In the genomic region with DNA sequence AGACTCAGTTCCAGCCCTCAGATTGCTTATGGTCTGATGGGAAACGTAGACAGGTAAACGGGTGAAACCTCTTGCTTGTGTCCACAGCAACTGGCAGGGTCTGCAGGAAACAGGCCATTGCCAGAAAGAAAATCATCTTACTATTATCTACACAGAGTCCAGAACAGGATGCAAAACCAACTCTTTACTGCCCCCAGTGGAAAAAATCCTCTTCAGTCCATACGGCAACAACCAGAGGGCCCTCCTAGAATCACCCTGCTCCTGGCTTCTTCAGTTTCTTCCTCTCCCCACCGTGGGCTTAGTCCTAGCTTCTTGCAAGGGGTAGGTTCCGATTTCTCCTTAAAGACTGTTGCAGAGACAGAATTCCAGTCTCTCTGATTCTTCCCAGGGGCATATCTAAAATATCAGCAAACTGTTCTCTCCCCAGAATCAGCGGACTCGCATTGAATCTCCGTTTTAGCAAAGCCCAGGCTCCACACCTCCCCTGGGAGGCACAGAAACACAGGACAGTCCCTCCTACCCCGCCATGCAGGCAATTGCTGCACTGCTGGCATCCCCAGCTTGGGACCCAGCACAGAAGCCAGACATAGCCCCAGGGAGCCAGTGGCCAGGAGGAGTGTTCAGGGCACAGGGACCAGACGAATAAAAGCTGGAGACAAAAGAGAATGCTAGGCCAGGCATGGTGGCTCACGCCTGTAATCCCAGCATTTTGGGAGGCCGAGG, we compare ENCODE assay signal across 8 cellular contexts. TPM values are rescaled to one million over a fixed set of nuclear protein-coding genes. Genes with fewer than 3 reads are reported as not detected.
DNase-seq lines count a peak whose midpoint lies in the region; ATAC-seq and TF ChIP-seq lines count a peak whose summit lies in the region.

No MANE protein-coding gene starts in this region.

- no peak overlapping the region for H3K9ac ChIP-seq in mammary epithelial cell (ENCODE audit: insufficient read depth, low read length)

- no TSS peak for BruUV-seq in mammary epithelial cell (replicated peaks; lab: Mats Ljungman, UMichigan)

- H3K4me3 ChIP-seq in GM12865 (ENCODE audit: low read depth, low read length), result no peak overlapping the region
- H3K4me3 ChIP-seq in mammary epithelial cell (replicated peaks in 1 of 3; ENCODE audit: insufficient read depth in 1 of 3, low read depth in 2 of 3, low read length in 3 of 3), result no peak overlapping the region

- ATAC-seq in HG02759 (IDR thresholded peaks at IDR 0.05; ENCODE audit: unreplicated experiment) (peak; percentile 93), left colon (peak; percentile 54)

- CTCF ChIA-PET in mammary epithelial cell (lab: Charles Lee; ENCODE audit: low non-redundant PET), result no interaction called here

- H3K4me1 ChIP-seq in mammary epithelial cell (ENCODE audit: insufficient read depth, low read length), result peaks cover 23% of the 10 kb centered on the region

- in situ Hi-C loops in mammary epithelial cell (cut with MboI; ENCODE audit: low sequenced_read_pairs in 2 of 2), result no loop called here

- peak; percentile 69 for DNase-seq in GM12865 (ENCODE audit: low read depth)
- peak; percentile 12 to 46 for DNase-seq in NCI-H526 (lab: John Stamatoyannopoulos, UW)
- peak; percentile 22 for DNase-seq in mammary epithelial cell
- no peak for DNase-seq in left colon
- DNase-seq in posterior vena cava (ENCODE audit: low spot score), result no peak
- no peak for DNase-seq in mucosa of gallbladder (ENCODE audit: low spot score)

- 89% methylated on average over 11 of the region's 12 CpGs for whole genome bisulfite sequencing in mammary epithelial cell (ENCODE audit: low coverage, missing lambda C conversion rate)

- no peak overlapping the region for H2AFZ ChIP-seq in mammary epithelial cell (ENCODE audit: low read depth, low read length)

- H3K27me3 ChIP-seq in mammary epithelial cell (ENCODE audit: insufficient read depth, low read length), result no peaks in the 10 kb centered on the region

- no peaks in the 10 kb centered on the region for H3K9me3 ChIP-seq in mammary epithelial cell (replicated peaks; ENCODE audit: insufficient read depth, low read length)

- no peaks in the 10 kb centered on the region for H4K20me1 ChIP-seq in mammary epithelial cell (ENCODE audit: insufficient read depth, low read length)

- TF ChIP-seq CTCF in 22Rv1 (IDR thresholded peaks at IDR 0.05), result peak; percentile 58
- TF ChIP-seq CTCF in GM12865 (IDR thresholded peaks at IDR 0.05; ENCODE audit: insufficient read depth, low read depth, low read length, missing control alignments), result peak; percentile 54
- peak; percentile 36 to 39 for TF ChIP-seq CTCF in mammary epithelial cell (conservative IDR thresholded peaks at IDR 0.05 in 1 of 2, IDR thresholded peaks at IDR 0.05 in 1 of 2; ENCODE audit: extremely low read depth in 1 of 2, insufficient read depth in 1 of 2, low read depth in 1 of 2, low read length in 2 of 2)

- H3K27ac ChIP-seq in 22Rv1 (no peak overlapping the region), mammary epithelial cell (ENCODE audit: insufficient read depth, low read depth, low read length) (no peak overlapping the region)

- H3K4me2 ChIP-seq in mammary epithelial cell (ENCODE audit: insufficient read depth, low read depth, low read length), result no peak overlapping the region

- no peaks in the 10 kb centered on the region for H3K36me3 ChIP-seq in mammary epithelial cell (ENCODE audit: insufficient read depth, low read length)

- no peaks in the 10 kb centered on the region for H3K79me2 ChIP-seq in mammary epithelial cell (ENCODE audit: insufficient read depth, low read length)

- dilution Hi-C loops in mammary epithelial cell (cut with HindIII; ENCODE audit: low sequenced_read_pairs), result no loop called here

- intact Hi-C loops in mammary epithelial cell (cut with micrococcal nuclease), result loop anchor here (2.0 kb wide), 1 partner anchor 195 kb away; no protein-coding TSS in a partner anchor
- intact Hi-C loops in left colon (cut with DNase I, micrococcal nuclease), result no loop called here
- intact Hi-C loops in posterior vena cava (cut with DNase I), result no loop called here

RNA-seq across cellular contexts. Expression of a gene that starts 41.0 kb away (rescaled TPM):
- total RNA-seq in mammary epithelial cell (10 to 100 TPM; 30.8 to 38.2 TPM), left colon (10 to 100 TPM; 66.1 to 76.6 TPM), posterior vena cava (10 to 100 TPM; 13.8 to 20.3 TPM), mucosa of gallbladder (46.0 TPM)
- 16.6 TPM for polyA plus RNA-seq in mammary epithelial cell
- 79.5 TPM for polyA minus RNA-seq in mammary epithelial cell

Comparison
In these comparisons a context has a peak if more than half of its experiments do, and no peak if none do; other contexts are left out.
1. DNase-seq: peak in GM12865 (single experiment), NCI-H526 (2 of 2) and mammary epithelial cell (single experiment); none in left colon (0 of 2), posterior vena cava (single experiment) and mucosa of gallbladder (single experiment).
2. Peak in every context shown above with its lines, with median percentiles within 50 percentile points of each other: CTCF ChIP-seq.